In genomic region chr15:78438595-78439285, GRCh38 we compare ENCODE assay signal across 1 cellular context.
TF ChIP-seq lines count a peak whose summit lies in the region.

No MANE protein-coding gene starts in this region.

TF ChIP-seq in WTC11, 78 proteins besides CTCF, POLR2A, EP300 and RAD21 (continued from another document):
- TF ChIP-seq, protein P1, sequence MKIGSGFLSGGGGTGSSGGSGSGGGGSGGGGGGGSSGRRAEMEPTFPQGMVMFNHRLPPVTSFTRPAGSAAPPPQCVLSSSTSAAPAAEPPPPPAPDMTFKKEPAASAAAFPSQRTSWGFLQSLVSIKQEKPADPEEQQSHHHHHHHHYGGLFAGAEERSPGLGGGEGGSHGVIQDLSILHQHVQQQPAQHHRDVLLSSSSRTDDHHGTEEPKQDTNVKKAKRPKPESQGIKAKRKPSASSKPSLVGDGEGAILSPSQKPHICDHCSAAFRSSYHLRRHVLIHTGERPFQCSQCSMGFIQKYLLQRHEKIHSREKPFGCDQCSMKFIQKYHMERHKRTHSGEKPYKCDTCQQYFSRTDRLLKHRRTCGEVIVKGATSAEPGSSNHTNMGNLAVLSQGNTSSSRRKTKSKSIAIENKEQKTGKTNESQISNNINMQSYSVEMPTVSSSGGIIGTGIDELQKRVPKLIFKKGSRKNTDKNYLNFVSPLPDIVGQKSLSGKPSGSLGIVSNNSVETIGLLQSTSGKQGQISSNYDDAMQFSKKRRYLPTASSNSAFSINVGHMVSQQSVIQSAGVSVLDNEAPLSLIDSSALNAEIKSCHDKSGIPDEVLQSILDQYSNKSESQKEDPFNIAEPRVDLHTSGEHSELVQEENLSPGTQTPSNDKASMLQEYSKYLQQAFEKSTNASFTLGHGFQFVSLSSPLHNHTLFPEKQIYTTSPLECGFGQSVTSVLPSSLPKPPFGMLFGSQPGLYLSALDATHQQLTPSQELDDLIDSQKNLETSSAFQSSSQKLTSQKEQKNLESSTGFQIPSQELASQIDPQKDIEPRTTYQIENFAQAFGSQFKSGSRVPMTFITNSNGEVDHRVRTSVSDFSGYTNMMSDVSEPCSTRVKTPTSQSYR (CRISPR knock-in tag; IDR thresholded peaks at IDR 0.05) = no peak
- TF ChIP-seq SMAD3 (CRISPR knock-in tag; IDR thresholded peaks at IDR 0.05; ENCODE audit: borderline replicate concordance) (0 out of 2 replicates have a peak, but pooled peaks have one; percentile 1), KAT7 (CRISPR knock-in tag; IDR thresholded peaks at IDR 0.05; ENCODE audit: borderline replicate concordance) (no peak)
- TF ChIP-seq, protein P2, sequence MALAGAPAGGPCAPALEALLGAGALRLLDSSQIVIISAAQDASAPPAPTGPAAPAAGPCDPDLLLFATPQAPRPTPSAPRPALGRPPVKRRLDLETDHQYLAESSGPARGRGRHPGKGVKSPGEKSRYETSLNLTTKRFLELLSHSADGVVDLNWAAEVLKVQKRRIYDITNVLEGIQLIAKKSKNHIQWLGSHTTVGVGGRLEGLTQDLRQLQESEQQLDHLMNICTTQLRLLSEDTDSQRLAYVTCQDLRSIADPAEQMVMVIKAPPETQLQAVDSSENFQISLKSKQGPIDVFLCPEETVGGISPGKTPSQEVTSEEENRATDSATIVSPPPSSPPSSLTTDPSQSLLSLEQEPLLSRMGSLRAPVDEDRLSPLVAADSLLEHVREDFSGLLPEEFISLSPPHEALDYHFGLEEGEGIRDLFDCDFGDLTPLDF (CRISPR knock-in tag; IDR thresholded peaks at IDR 0.05) = no peak
